23 cellular contexts compared by ENCODE assay signal in the genomic region with DNA sequence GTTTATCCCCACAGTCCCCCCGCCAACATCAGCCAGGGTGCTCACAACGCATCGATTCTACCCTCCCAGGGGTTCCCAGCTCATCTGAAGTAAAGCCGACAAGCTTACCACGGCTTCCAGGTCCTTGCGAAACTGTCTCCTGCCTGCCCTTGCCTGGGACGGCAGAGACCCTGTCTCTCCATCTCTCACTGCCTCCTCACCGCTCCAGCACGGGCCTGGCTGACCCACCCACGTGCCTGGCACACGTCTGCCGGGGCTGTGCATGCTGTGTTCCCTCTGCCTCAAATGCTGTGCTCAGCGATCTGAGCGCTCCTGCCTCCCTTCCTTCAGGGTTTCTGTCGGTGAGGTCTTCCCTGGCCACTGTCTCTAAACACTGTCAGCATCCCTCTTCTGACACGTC.
DNase-seq lines count a peak whose midpoint lies in the region; ATAC-seq and TF ChIP-seq lines count a peak whose summit lies in the region.
"Had no signal": no experiment of that assay in that cellular context is flagged by ENCODE, and none has a peak within 500 bp of the region (broad histone marks: within the 10 kb centered on the region; RNA-seq: fewer than 3 reads in every experiment).

No MANE protein-coding gene starts in this region.

- no peaks in the 10 kb centered on the region for H3K79me1 ChIP-seq in IMR-90 (ENCODE audit: low read depth in 1 of 2, low read length in 2 of 2)

- H2BK5ac ChIP-seq in IMR-90 (ENCODE audit: low read depth, low read length, poor library complexity, severe bottlenecking), result no peak overlapping the region

- H3K23ac ChIP-seq in IMR-90 (ENCODE audit: low read depth, low read length), result no peak overlapping the region; the same call in 1 of the 2 replicates

- peak overlapping the region; percentile 34; the same call in 1 of the 2 replicates for H2BK120ac ChIP-seq in IMR-90 (ENCODE audit: low read depth, low read length)

- DNase-seq in ELF-1 (ENCODE audit: low read depth, low spot score), result peak; percentile 19
- no peak for DNase-seq in IMR-90
- no peak for DNase-seq in left lung
- peak; percentile 38 for DNase-seq in retina
- no peak for DNase-seq in Calu3
- DNase-seq in glomerular visceral epithelial cell (ENCODE audit: extremely low spot score), result no peak
- DNase-seq in NCI-H82 (lab: John Stamatoyannopoulos, UW), result no peak
- DNase-seq: 8988T, ACHN, BE2C, DMS153, DND-41, H9, Karpas-422, NCI-H1092, NCI-H1417 treated with DMSO at 0.1 percent for 48 hours, NCI-H187, NCI-H2171 treated with DMSO at 0.1 percent for 48 hours, NCI-H524, RPMI8226, SHP77 had no signal

- H3K27me3 ChIP-seq in IMR-90 (ENCODE audit: control insufficient read depth, insufficient read depth, low read length), result no peaks in the 10 kb centered on the region
- H3K27me3 ChIP-seq in left lung, result no peaks in the 10 kb centered on the region
- H3K27me3 ChIP-seq: BE2C had no signal

- dilution Hi-C loops in IMR-90 (cut with HindIII; ENCODE audit: low sequenced_read_pairs, unreplicated experiment), result no loop called here

- no peak overlapping the region for H3K27ac ChIP-seq in IMR-90 (ENCODE audit: insufficient read depth, low read length)
- H3K27ac ChIP-seq in left lung, result no peak overlapping the region

- H3K4me1 ChIP-seq in IMR-90 (ENCODE audit: control insufficient read depth, insufficient read depth, low read length) (no peaks in the 10 kb centered on the region), left lung (no peaks in the 10 kb centered on the region)
- H3K4me1 ChIP-seq: BE2C had no signal

- H4K5ac ChIP-seq in IMR-90 (ENCODE audit: low read depth, low read length), result no peak overlapping the region

- WGBS in IMR-90 (ENCODE audit: extremely low coverage in 2 of 2, insufficient read length in 1 of 2), 2 experiments, result 32% methylated on average over 12 of the region's 16 CpGs; no CpG with 5 or more reads in 1 of the 2 experiments

- no peaks in the 10 kb centered on the region for H3K9me3 Mint-ChIP-seq in Calu3 (ENCODE audit: low read depth, unreplicated experiment)

- H3K18ac ChIP-seq in IMR-90 (ENCODE audit: low read depth, low read length), result no peak overlapping the region

- no peak overlapping the region for H3K14ac ChIP-seq in IMR-90 (replicated peaks; ENCODE audit: low read depth, low read length)

- no peak overlapping the region for H3K4me3 Mint-ChIP-seq in Calu3 (ENCODE audit: low read depth, unreplicated experiment)
- H3K4me3 Mint-ChIP-seq: CD14-positive monocyte, H9 had no signal

- H3K56ac ChIP-seq in IMR-90 (ENCODE audit: extremely low read depth, insufficient read depth, low read length), result no peak overlapping the region

- intact Hi-C loops in IMR-90 (cut with micrococcal nuclease) (no loop called here), left lung (cut with DNase I) (no loop called here), Calu3 (cut with micrococcal nuclease; ENCODE audit: unreplicated experiment) (no loop called here)

- H4K91ac ChIP-seq in IMR-90 (ENCODE audit: insufficient read depth, low read depth, low read length), result no peak overlapping the region

- H3K27me3 Mint-ChIP-seq in Calu3 (ENCODE audit: unreplicated experiment), result peaks cover 39% of the 10 kb centered on the region

- H3K36me3 Mint-ChIP-seq in Calu3 (ENCODE audit: insufficient read depth, unreplicated experiment), result no peaks in the 10 kb centered on the region
- H3K36me3 Mint-ChIP-seq: CD14-positive monocyte had no signal

- in situ Hi-C loops in IMR-90 (cut with MboI; ENCODE audit: low sequenced_read_pairs), result no loop called here

- no peaks in the 10 kb centered on the region for H4K20me1 ChIP-seq in IMR-90 (ENCODE audit: insufficient read depth, low read length)

- H3K9me1 ChIP-seq in IMR-90 (ENCODE audit: insufficient read depth, low read length), result no peaks in the 10 kb centered on the region

- no peaks in the 10 kb centered on the region for H3K4me1 Mint-ChIP-seq in Calu3 (ENCODE audit: low read depth, unreplicated experiment)
- H3K4me1 Mint-ChIP-seq: CD14-positive monocyte, H9 had no signal

- BruUV-seq in IMR-90 (replicated peaks; lab: Mats Ljungman, UMichigan) (no TSS peak), Calu3 (replicated peaks; lab: Mats Ljungman, UMichigan) (no TSS peak)

- CTCF ChIA-PET in IMR-90 (lab: Yijun Ruan, JAX) (no interaction called here), Calu3 (lab: Charles Lee) (no interaction called here)

- H3K4me2 ChIP-seq in IMR-90 (ENCODE audit: low read depth, low read length), result no peak overlapping the region

- H2BK20ac ChIP-seq in IMR-90 (ENCODE audit: low read depth, low read length), result no peak overlapping the region

- no peaks in the 10 kb centered on the region for H3K36me3 ChIP-seq in IMR-90 (ENCODE audit: control insufficient read depth, insufficient read depth, low read length)
- H3K36me3 ChIP-seq in left lung, result no peaks in the 10 kb centered on the region
- H3K36me3 ChIP-seq: BE2C had no signal

- no peak for TF ChIP-seq POLR2A in IMR-90 (IDR thresholded peaks at IDR 0.05; ENCODE audit: low read depth, low read length)

- peak overlapping the region; percentile 53 for H2AFZ ChIP-seq in IMR-90 (replicated peaks; ENCODE audit: low read length, poor library complexity)

- peak overlapping the region in 1 of 2 experiments; percentile 35; a peak in 1 of 4 replicates for H4K8ac ChIP-seq in IMR-90 (ENCODE audit: low read depth in 2 of 2, low read length in 2 of 2)

- TF ChIP-seq CTCF in IMR-90 (conservative IDR thresholded peaks at IDR 0.05; ENCODE audit: low read depth, low read length) (no peak), left lung (IDR thresholded peaks at IDR 0.05) (no peak), Calu3 (IDR thresholded peaks at IDR 0.05; ENCODE audit: unreplicated experiment) (no peak)

- no peak overlapping the region for H2BK15ac ChIP-seq in IMR-90 (ENCODE audit: low read depth, low read length)

- POLR2A ChIA-PET in IMR-90 (lab: Charles Lee; ENCODE audit: unreplicated experiment), result no interaction called here

- no peak for TF ChIP-seq RAD21 in IMR-90 (IDR thresholded peaks at IDR 0.05; ENCODE audit: low read length)

- H3K27ac Mint-ChIP-seq in Calu3 (ENCODE audit: unreplicated experiment), result no peak overlapping the region
- H3K27ac Mint-ChIP-seq: CD14-positive monocyte, H9 had no signal

- H2AK5ac ChIP-seq in IMR-90 (ENCODE audit: low read depth, low read length), result peak overlapping the region; percentile 2; the same call in 1 of the 2 replicates

- H3K9me3 ChIP-seq in IMR-90 (ENCODE audit: control insufficient read depth, insufficient read depth, low read length) (peaks cover 3% of the 10 kb centered on the region; the same call in 1 of the 2 replicates), left lung (no peaks in the 10 kb centered on the region)
- H3K9me3 ChIP-seq: BE2C had no signal

- H3K4me3 ChIP-seq in IMR-90 (ENCODE audit: insufficient read depth, low read depth, low read length) (no peak overlapping the region), left lung (no peak overlapping the region)

- ATAC-seq in IMR-90 (ENCODE audit: low read depth), result peak; percentile 42
- peak; percentile 19 for ATAC-seq in left lung
- ATAC-seq in GM19455 (IDR thresholded peaks at IDR 0.05; ENCODE audit: unreplicated experiment), result no peak

- H3K9ac ChIP-seq in IMR-90 (ENCODE audit: low read depth, low read length), result no peak overlapping the region

- peak overlapping the region; percentile 3; the same call in 1 of the 2 replicates for H3K4ac ChIP-seq in IMR-90 (ENCODE audit: low read depth, low read length)

- H2AK9ac ChIP-seq in IMR-90 (replicated peaks; ENCODE audit: low read depth, low read length, poor library complexity), result no peak overlapping the region

TF ChIP-seq in IMR-90, 13 proteins besides CTCF, POLR2A, EP300 and RAD21:
- peak; percentile 84 for TF ChIP-seq BHLHE40 (IDR thresholded peaks at IDR 0.05; ENCODE audit: low read depth, low read length)
- peak; percentile 42; the same call in 1 of the 2 replicates for TF ChIP-seq CEBPB (IDR thresholded peaks at IDR 0.05; ENCODE audit: low read depth, low read length)
- TF ChIP-seq RCOR1 (IDR thresholded peaks at IDR 0.05; ENCODE audit: insufficient replicate concordance, low read length), result no peak

Comparison
In these comparisons a context has a peak if more than half of its experiments do, and no peak if none do; other contexts are left out.
1. DNase-seq: peak in ELF-1 (single experiment) and retina (single experiment); none in IMR-90 (single experiment), left lung (0 of 2), Calu3 (single experiment), glomerular visceral epithelial cell (single experiment) and NCI-H82 (single experiment).